11 cellular contexts compared by ENCODE assay signal in the genomic region with DNA sequence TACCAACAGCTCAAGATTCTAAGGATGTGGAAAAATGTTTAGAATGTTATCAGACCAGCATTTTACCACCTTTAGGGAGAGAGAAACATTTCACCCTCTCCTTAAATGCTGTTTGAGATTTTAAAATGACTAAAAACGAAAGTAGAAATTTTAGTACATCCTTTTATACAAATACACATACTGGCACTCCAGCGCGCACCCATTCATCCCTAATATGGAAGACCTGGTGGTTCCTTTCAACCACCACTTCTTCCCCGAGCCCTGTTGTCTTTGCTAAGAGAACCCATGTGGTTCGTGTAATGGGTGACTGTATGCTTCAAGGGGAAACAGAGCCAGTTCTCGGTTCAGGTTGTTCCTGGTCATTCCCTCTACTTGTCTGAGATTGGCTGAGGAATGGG. TPM values are rescaled to one million over a fixed set of nuclear protein-coding genes. Genes with fewer than 3 reads are reported as not detected.
A peak's percentile ranks its signal among the peaks of the same experiment; 100 is the strongest.
DNase-seq lines count a peak whose midpoint lies in the region; ATAC-seq and TF ChIP-seq lines count a peak whose summit lies in the region.
"Had no signal": no experiment of that assay in that cellular context is flagged by ENCODE, and none has a peak within 500 bp of the region (broad histone marks: within the 10 kb centered on the region; RNA-seq: fewer than 3 reads in every experiment).

No MANE protein-coding gene starts in this region.

- H3K27me3 ChIP-seq in sigmoid colon (no peaks in the 10 kb centered on the region), Caco-2 (replicated peaks; ENCODE audit: control insufficient read depth, insufficient read depth, low read length) (no peaks in the 10 kb centered on the region)
- no peaks in the 10 kb centered on the region for H3K27me3 ChIP-seq in effector memory CD4-positive, alpha-beta T cell (replicated peaks; ENCODE audit: control insufficient read depth, insufficient read depth, low read length, poor library complexity, severe bottlenecking)

- POLR2A ChIA-PET in Caco-2 (lab: Charles Lee): interaction anchor here (0.7 kb wide), 1 partner anchor 20 kb away, joined by 3 read pairs; no protein-coding TSS in a partner anchor

- no peaks in the 10 kb centered on the region for H3K27me3 Mint-ChIP-seq in activated CD4-positive, alpha-beta T cell treated with anti-CD3 and anti-CD28 coated beads, Interleukin-2, amount 10 ng/mL, durations not matched to agents 24 days and 14 days
- H3K27me3 Mint-ChIP-seq in activated T-cell treated with anti-CD3 and anti-CD28 coated beads, Interleukin-2, amount 50 U/mL, for 72 hours (ENCODE audit: low read depth): no peaks in the 10 kb centered on the region
- no peaks in the 10 kb centered on the region for H3K27me3 Mint-ChIP-seq in Caco-2 (ENCODE audit: insufficient read depth, unreplicated experiment)

- no peak for TF ChIP-seq EP300 in sigmoid colon (IDR thresholded peaks at IDR 0.05)

- peak; percentile 53 for ATAC-seq in GM21390 (IDR thresholded peaks at IDR 0.05; ENCODE audit: unreplicated experiment)
- peak; percentile 68 to 74 for ATAC-seq in activated T-cell treated with anti-CD3 and anti-CD28 coated beads, Interleukin-2, amount 50 U/mL, for 72 hours (replicated peaks in 1 of 2)

- intact Hi-C loops in activated CD4-positive, alpha-beta T cell treated with anti-CD3 and anti-CD28 coated beads, Interleukin-2, amount 10 ng/mL, durations not matched to agents 24 days and 14 days (cut with micrococcal nuclease): no loop called here
- intact Hi-C loops in sigmoid colon (cut with DNase I) (no loop called here), Caco-2 (cut with micrococcal nuclease; ENCODE audit: unreplicated experiment) (no loop called here)

- H3K4me1 ChIP-seq in sigmoid colon (peaks cover 0 to 27% (median 16%) of the 10 kb centered on the region in 4 donors), Caco-2 (no peaks in the 10 kb centered on the region)
- no peaks in the 10 kb centered on the region for H3K4me1 ChIP-seq in effector memory CD4-positive, alpha-beta T cell (ENCODE audit: control insufficient read depth, insufficient read depth, low read length, poor library complexity, severe bottlenecking)

- H3K4me3 Mint-ChIP-seq in activated CD4-positive, alpha-beta T cell treated with anti-CD3 and anti-CD28 coated beads, Interleukin-2, amount 10 ng/mL, durations not matched to agents 24 days and 14 days: peak overlapping the region; percentile 36
- peak overlapping the region; percentile 56 to 84 for H3K4me3 Mint-ChIP-seq in activated T-cell treated with anti-CD3 and anti-CD28 coated beads, Interleukin-2, amount 50 U/mL, for 72 hours
- H3K4me3 Mint-ChIP-seq in Caco-2 (ENCODE audit: unreplicated experiment): no peak overlapping the region
- H3K4me3 Mint-ChIP-seq: H9 had no signal

- peak; percentile 68 for DNase-seq in activated CD4-positive, alpha-beta T cell treated with anti-CD3 and anti-CD28 coated beads, Interleukin-2, amount 10 ng/mL, durations not matched to agents 24 days and 14 days
- no peak for DNase-seq in activated CD4-positive, alpha-beta T cell treated with anti-CD3 and anti-CD28 coated beads, Interleukin-2, amount 50 U/mL, for 4 hours
- peak; percentile 49 to 60 for DNase-seq in activated T-cell treated with anti-CD3 and anti-CD28 coated beads, Interleukin-2, amount 50 U/mL, for 72 hours
- peak; percentile 36 for DNase-seq in sigmoid colon
- no peak for DNase-seq in NCI-H2107 treated with DMSO at 0.1 percent for 48 hours (lab: John Stamatoyannopoulos, UW; ENCODE audit: unreplicated experiment)
- no peak for DNase-seq in Caco-2
- no peak for DNase-seq in effector memory CD4-positive, alpha-beta T cell
- DNase-seq: H9, NCI-H2227 treated with DMSO at 0.1 percent for 48 hours, SHP77 treated with DMSO at 0.1 percent for 48 hours had no signal

- no peak for TF ChIP-seq POLR2A in sigmoid colon (IDR thresholded peaks at IDR 0.05)

- H3K9me3 Mint-ChIP-seq in activated CD4-positive, alpha-beta T cell treated with anti-CD3 and anti-CD28 coated beads, Interleukin-2, amount 10 ng/mL, durations not matched to agents 24 days and 14 days: no peaks in the 10 kb centered on the region
- peaks cover 0 to 2% of the 10 kb centered on the region in 2 donors for H3K9me3 Mint-ChIP-seq in activated T-cell treated with anti-CD3 and anti-CD28 coated beads, Interleukin-2, amount 50 U/mL, for 72 hours
- no peaks in the 10 kb centered on the region for H3K9me3 Mint-ChIP-seq in Caco-2 (ENCODE audit: unreplicated experiment)
- H3K9me3 Mint-ChIP-seq: H9 had no signal

- peaks cover 15% of the 10 kb centered on the region for H3K4me1 Mint-ChIP-seq in activated CD4-positive, alpha-beta T cell treated with anti-CD3 and anti-CD28 coated beads, Interleukin-2, amount 10 ng/mL, durations not matched to agents 24 days and 14 days
- H3K4me1 Mint-ChIP-seq in activated T-cell treated with anti-CD3 and anti-CD28 coated beads, Interleukin-2, amount 50 U/mL, for 72 hours (ENCODE audit: low read depth): peaks cover 39% of the 10 kb centered on the region
- H3K4me1 Mint-ChIP-seq in Caco-2 (ENCODE audit: low read depth, unreplicated experiment): peaks cover 5% of the 10 kb centered on the region

- CTCF ChIA-PET in Caco-2 (lab: Charles Lee): interaction anchor here (1.2 to 1.9 kb wide), 2 partner anchors 285 to 352 kb away, joined by 5 to 7 read pairs; no protein-coding TSS in a partner anchor

- peak overlapping the region; percentile 82 for H3K27ac Mint-ChIP-seq in activated CD4-positive, alpha-beta T cell treated with anti-CD3 and anti-CD28 coated beads, Interleukin-2, amount 10 ng/mL, durations not matched to agents 24 days and 14 days
- H3K27ac Mint-ChIP-seq in activated T-cell treated with anti-CD3 and anti-CD28 coated beads, Interleukin-2, amount 50 U/mL, for 72 hours: peak overlapping the region; percentile 95
- H3K27ac Mint-ChIP-seq in Caco-2 (ENCODE audit: unreplicated experiment): no peak overlapping the region
- H3K27ac Mint-ChIP-seq: H9 had no signal

- H3K27ac ChIP-seq in sigmoid colon: no peak overlapping the region
- H3K27ac ChIP-seq in effector memory CD4-positive, alpha-beta T cell (ENCODE audit: insufficient read depth, low read length, poor library complexity, severe bottlenecking): no peak overlapping the region

- H3K36me3 Mint-ChIP-seq in activated CD4-positive, alpha-beta T cell treated with anti-CD3 and anti-CD28 coated beads, Interleukin-2, amount 10 ng/mL, durations not matched to agents 24 days and 14 days (ENCODE audit: low read depth): peaks cover 4% of the 10 kb centered on the region
- H3K36me3 Mint-ChIP-seq in activated T-cell treated with anti-CD3 and anti-CD28 coated beads, Interleukin-2, amount 50 U/mL, for 72 hours (ENCODE audit: insufficient read depth in 2 of 2): peaks cover 1 to 2% of the 10 kb centered on the region in 2 donors
- peaks cover 8% of the 10 kb centered on the region for H3K36me3 Mint-ChIP-seq in Caco-2 (ENCODE audit: insufficient read depth, unreplicated experiment)

- BruUV-seq in Caco-2 (replicated peaks; lab: Mats Ljungman, UMichigan): no TSS peak

- no peaks in the 10 kb centered on the region for H3K36me3 ChIP-seq in sigmoid colon
- H3K36me3 ChIP-seq in Caco-2 (ENCODE audit: control insufficient read depth, insufficient read depth, low read length): no peaks in the 10 kb centered on the region; the same call in 1 of the 2 replicates
- H3K36me3 ChIP-seq in effector memory CD4-positive, alpha-beta T cell (ENCODE audit: control insufficient read depth, insufficient read depth, low read length): peaks cover 4% of the 10 kb centered on the region

- H3K9me3 ChIP-seq in sigmoid colon: no peaks in the 10 kb centered on the region
- no peaks in the 10 kb centered on the region for H3K9me3 ChIP-seq in Caco-2
- no peaks in the 10 kb centered on the region for H3K9me3 ChIP-seq in effector memory CD4-positive, alpha-beta T cell (ENCODE audit: control insufficient read depth, low read length)

- TF ChIP-seq CTCF in sigmoid colon (IDR thresholded peaks at IDR 0.05): no peak
- TF ChIP-seq CTCF in Caco-2 (IDR thresholded peaks at IDR 0.05; ENCODE audit: insufficient read depth in 1 of 2, low read depth in 1 of 2, low read length in 1 of 2, severe bottlenecking in 1 of 2, unreplicated experiment in 1 of 2): no peak

- 68 to 76% methylated on average over 6 of the region's 6 CpGs for WGBS in sigmoid colon, 2 donors

- H3K4me3 ChIP-seq in sigmoid colon (peak overlapping the region in 1 of 4 donors; percentile 2), Caco-2 (ENCODE audit: low read depth, low read length) (no peak overlapping the region)
- H3K4me3 ChIP-seq in effector memory CD4-positive, alpha-beta T cell (ENCODE audit: insufficient read depth, low read depth, low read length, poor library complexity, severe bottlenecking): no peak overlapping the region

RNA-seq across cellular contexts. Expression of gene SPATA2, which starts 21.3 kb away (rescaled TPM):
- 8.8 and 9.9 TPM in 2 replicates for total RNA-seq in activated CD4-positive, alpha-beta T cell treated with anti-CD3 and anti-CD28 coated beads, Interleukin-2, amount 10 ng/mL, durations not matched to agents 24 days and 14 days
- total RNA-seq in activated T-cell treated with anti-CD3 and anti-CD28 coated beads, Interleukin-2, amount 50 U/mL, for 72 hours: 10 to 100 TPM; 10.6 to 10.8 TPM
- total RNA-seq in sigmoid colon (1 to 10 TPM; 2.1 to 4.7 (median 2.7) TPM), Caco-2 (2022) (29.0 TPM in 2 replicates)
- polyA plus RNA-seq in sigmoid colon: 10 to 100 TPM; 10.7 to 12.5 (median 10.8) TPM

RNA-seq across cellular contexts. Expression of gene RNF114, which starts 42.1 kb away (rescaled TPM):
- total RNA-seq in activated CD4-positive, alpha-beta T cell treated with anti-CD3 and anti-CD28 coated beads, Interleukin-2, amount 10 ng/mL, durations not matched to agents 24 days and 14 days: 60.1 and 69.3 TPM in 2 replicates
- 100 to 1,000 TPM in 1 of 2 donors, 10 to 100 TPM in 1; 99.2 to 113 TPM for total RNA-seq in activated T-cell treated with anti-CD3 and anti-CD28 coated beads, Interleukin-2, amount 50 U/mL, for 72 hours
- total RNA-seq in sigmoid colon (100 to 1,000 TPM; 121 to 151 (median 136) TPM), Caco-2 (2022) (146 and 154 TPM in 2 replicates)
- polyA plus RNA-seq in sigmoid colon: 10 to 100 TPM; 59.5 to 61.7 (median 61.0) TPM

Comparison
In these comparisons a context has a peak if more than half of its experiments do, and no peak if none do; other contexts are left out.
1. DNase-seq: peak in activated CD4-positive, alpha-beta T cell treated with anti-CD3 and anti-CD28 coated beads, Interleukin-2, amount 10 ng/mL, durations not matched to agents 24 days and 14 days (single experiment), activated T-cell treated with anti-CD3 and anti-CD28 coated beads, Interleukin-2, amount 50 U/mL, for 72 hours (2 of 2) and sigmoid colon (single experiment); none in activated CD4-positive, alpha-beta T cell treated with anti-CD3 and anti-CD28 coated beads, Interleukin-2, amount 50 U/mL, for 4 hours (0 of 2), NCI-H2107 treated with DMSO at 0.1 percent for 48 hours (single experiment), Caco-2 (0 of 2) and effector memory CD4-positive, alpha-beta T cell (0 of 3).